22 cellular contexts compared by ENCODE assay signal in the genomic region with DNA sequence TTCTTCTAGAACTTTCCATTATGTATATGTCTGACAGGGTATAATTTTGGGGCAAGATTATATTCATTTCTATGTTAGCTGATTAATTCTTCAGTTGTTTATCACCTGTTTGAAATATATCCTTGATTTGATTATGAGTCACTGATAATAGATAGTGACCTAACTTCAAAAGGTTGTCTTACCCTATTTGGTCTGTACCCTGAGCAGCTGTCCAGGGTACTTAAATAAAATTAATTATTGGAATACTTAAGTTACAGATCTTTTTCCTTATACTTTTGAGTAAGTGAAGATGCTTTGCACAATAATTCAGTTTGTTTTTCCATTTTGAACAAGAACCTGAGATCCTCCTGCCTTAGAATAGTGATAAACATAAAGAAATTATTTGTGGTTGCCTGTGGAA. TPM values are rescaled to one million over a fixed set of nuclear protein-coding genes. Genes with fewer than 3 reads are reported as not detected.
"Had no signal": no experiment of that assay in that cellular context is flagged by ENCODE, and none has a peak within 500 bp of the region (broad histone marks: within the 10 kb centered on the region; RNA-seq: fewer than 3 reads in every experiment).

No MANE protein-coding gene starts in this region.

- H3K27ac ChIP-seq: brain microvascular endothelial cell, cardiac muscle cell, KMS-11, Peyer's patch, RWPE1, SJCRH30 had no signal

- H3K4me1 ChIP-seq: Peyer's patch, SJCRH30 had no signal

- H3K36me3 ChIP-seq: brain microvascular endothelial cell, cardiac muscle cell, Peyer's patch, SJCRH30 had no signal

- H3K4me3 ChIP-seq: cardiac muscle cell, Peyer's patch, SJCRH30 had no signal

- H3K27me3 ChIP-seq: brain microvascular endothelial cell, Peyer's patch, SJCRH30 had no signal

- H3K9me3 ChIP-seq: Peyer's patch, SJCRH30 had no signal

- DNase-seq: activated CD4-positive, alpha-beta T cell treated with anti-CD3 and anti-CD28 coated beads for 4 hours; activated CD8-positive, alpha-beta memory T cell treated with anti-CD3 and anti-CD28 coated beads, Interleukin-2, amount 50 U/mL, for 4 hours; activated CD8-positive, alpha-beta T cell treated with anti-CD3 and anti-CD28 coated beads for 36 hours; amygdala; brain microvascular endothelial cell; MV-4-11; NCI-H1092 treated with DMSO at 0.1 percent for 48 hours; NCI-H1417 treated with DMSO at 0.1 percent for 48 hours; NCI-H1694; NCI-H2029; NCI-H345; NCI-H510A; NCI-H526 treated with DMSO at 0.1 percent for 48 hours; NK-92 treated with Interleukin-12 subunit alpha and Interleukin-12 subunit beta, amount 100 ng/mL, for 24 hours; OCI-M1; Peyer's patch; Right ventricle myocardium superior; SJCRH30 had no signal

- ATAC-seq: activated CD4-positive, CD25-positive, alpha-beta regulatory T cell treated with anti-CD3 and anti-CD28 coated beads, Interleukin-2, amount 50 U/mL, for 24 hours; activated CD8-positive, alpha-beta T cell treated with anti-CD3 and anti-CD28 coated beads for 36 hours had no signal

- H3K4me2 ChIP-seq: KMS-11 had no signal

- H3K9ac ChIP-seq: KMS-11 had no signal

RNA-seq across cellular contexts. Expression of a gene that starts 13.2 kb away (rescaled TPM):
- total RNA-seq: activated CD8-positive, alpha-beta T cell treated with anti-CD3 and anti-CD28 coated beads for 36 hours had no signal
